Comparison of ENCODE assay signal across 15 cellular contexts in genomic region chr11:68564261-68564660, GRCh38.
DNase-seq lines count a peak whose midpoint lies in the region; ATAC-seq and TF ChIP-seq lines count a peak whose summit lies in the region.
"Had no signal": no experiment of that assay in that cellular context is flagged by ENCODE, and none has a peak within 500 bp of the region (broad histone marks: within the 10 kb centered on the region; RNA-seq: fewer than 3 reads in every experiment).

No MANE protein-coding gene starts in this region.

- H3K4me1 ChIP-seq in psoas muscle (peaks cover 24% of the 10 kb centered on the region), body of pancreas (no peaks in the 10 kb centered on the region)

- no peak overlapping the region for H3K4me3 Mint-ChIP-seq in activated T-cell treated with anti-CD3 and anti-CD28 coated beads, Interleukin-2, amount 50 U/mL, for 24 hours
- no peak overlapping the region for H3K4me3 Mint-ChIP-seq in Calu3 (ENCODE audit: low read depth, unreplicated experiment)
- H3K4me3 Mint-ChIP-seq in stimulated activated memory B cell treated with anti-CD40 and anti-IgM and Interleukin-4, amounts not matched to agents 10 μg/mL and 1 μg/mL and 100 μg/mL, for 72 hours: no peak overlapping the region
- H3K4me3 Mint-ChIP-seq: CD4-positive, CD25-positive, alpha-beta regulatory T cell had no signal

- no peaks in the 10 kb centered on the region for H3K9me3 Mint-ChIP-seq in activated T-cell treated with anti-CD3 and anti-CD28 coated beads, Interleukin-2, amount 50 U/mL, for 24 hours
- H3K9me3 Mint-ChIP-seq in Calu3 (ENCODE audit: low read depth, unreplicated experiment): no peaks in the 10 kb centered on the region
- H3K9me3 Mint-ChIP-seq in stimulated activated memory B cell treated with anti-CD40 and anti-IgM and Interleukin-4, amounts not matched to agents 10 μg/mL and 1 μg/mL and 100 μg/mL, for 72 hours: no peaks in the 10 kb centered on the region

- no peak for ATAC-seq in stimulated activated memory B cell treated with anti-CD40 and anti-IgM and Interleukin-4, amounts not matched to agents 10 μg/mL and 1 μg/mL and 100 μg/mL, for 72 hours
- ATAC-seq in psoas muscle (no peak), HG03571 (IDR thresholded peaks at IDR 0.05; ENCODE audit: unreplicated experiment) (no peak), body of pancreas (no peak)
- ATAC-seq: HepG2 had no signal

- TF ChIP-seq CTCF in Calu3 (IDR thresholded peaks at IDR 0.05; ENCODE audit: unreplicated experiment) (no peak), psoas muscle (IDR thresholded peaks at IDR 0.05) (no peak), body of pancreas (IDR thresholded peaks at IDR 0.05) (no peak)

- H3K36me3 ChIP-seq in psoas muscle (ENCODE audit: insufficient read depth in 1 of 2, low read depth in 1 of 2) (peaks cover 6 to 74% of the 10 kb centered on the region in 2 donors), body of pancreas (replicated peaks in 1 of 2; ENCODE audit: insufficient read depth in 1 of 2, low read depth in 2 of 2) (peaks cover 0 to 6% of the 10 kb centered on the region in 2 donors)

- BruUV-seq in Calu3 (replicated peaks; lab: Mats Ljungman, UMichigan): no TSS peak

- H3K27me3 ChIP-seq in psoas muscle (ENCODE audit: insufficient read depth in 3 of 3, low read length in 2 of 3) (no peaks in the 10 kb centered on the region), body of pancreas (no peaks in the 10 kb centered on the region)
- H3K27me3 ChIP-seq: BLaER1 treated with 17β-estradiol and CSF1 and Interleukin-3, amounts not matched to agents 10 nM and 100 nM had no signal

- no peak for DNase-seq in activated T-cell treated with anti-CD3 and anti-CD28 coated beads, Interleukin-2, amount 50 U/mL, for 24 hours
- DNase-seq in activated T-cell treated with anti-CD3 and anti-CD28 coated beads for 4 hours (no peak), Calu3 (no peak), kidney tubule cell (ENCODE audit: low spot score) (peak; percentile 62), psoas muscle (no peak), body of pancreas (no peak)
- DNase-seq: 8988T; CD4-positive, CD25-positive, alpha-beta regulatory T cell; DMS 273 treated with DMSO at 0.1 percent for 48 hours; GM23248; H7 had no signal

- no peaks in the 10 kb centered on the region for H3K27me3 Mint-ChIP-seq in activated T-cell treated with anti-CD3 and anti-CD28 coated beads, Interleukin-2, amount 50 U/mL, for 24 hours
- no peaks in the 10 kb centered on the region for H3K27me3 Mint-ChIP-seq in Calu3 (ENCODE audit: unreplicated experiment)
- no peaks in the 10 kb centered on the region for H3K27me3 Mint-ChIP-seq in stimulated activated memory B cell treated with anti-CD40 and anti-IgM and Interleukin-4, amounts not matched to agents 10 μg/mL and 1 μg/mL and 100 μg/mL, for 72 hours
- H3K27me3 Mint-ChIP-seq: CD4-positive, CD25-positive, alpha-beta regulatory T cell had no signal

- peaks cover 95% of the 10 kb centered on the region for H3K36me3 Mint-ChIP-seq in activated T-cell treated with anti-CD3 and anti-CD28 coated beads, Interleukin-2, amount 50 U/mL, for 24 hours (ENCODE audit: low read depth)
- peaks cover 67% of the 10 kb centered on the region for H3K36me3 Mint-ChIP-seq in Calu3 (ENCODE audit: insufficient read depth, unreplicated experiment)
- peaks cover 66% of the 10 kb centered on the region for H3K36me3 Mint-ChIP-seq in stimulated activated memory B cell treated with anti-CD40 and anti-IgM and Interleukin-4, amounts not matched to agents 10 μg/mL and 1 μg/mL and 100 μg/mL, for 72 hours

- H3K9me3 ChIP-seq in psoas muscle (no peaks in the 10 kb centered on the region), body of pancreas (no peaks in the 10 kb centered on the region)
- H3K9me3 ChIP-seq: BLaER1 treated with 17β-estradiol and CSF1 and Interleukin-3, amounts not matched to agents 10 nM and 100 nM had no signal

- TF ChIP-seq POLR2A in body of pancreas (IDR thresholded peaks at IDR 0.05): no peak

- H3K4me3 ChIP-seq in psoas muscle (no peak overlapping the region), body of pancreas (no peak overlapping the region)
- H3K4me3 ChIP-seq: BLaER1 treated with 17β-estradiol and CSF1 and Interleukin-3, amounts not matched to agents 10 nM and 100 nM; GM23248 had no signal

- CTCF ChIA-PET in Calu3 (lab: Charles Lee): no interaction called here

- WGBS in psoas muscle, 3 donors: 93 to 98% (median 97%) methylated on average over 3 of the region's 3 CpGs
- 89 to 93% methylated on average over 3 of the region's 3 CpGs for WGBS in body of pancreas, 2 donors

- H3K4me1 Mint-ChIP-seq in activated T-cell treated with anti-CD3 and anti-CD28 coated beads, Interleukin-2, amount 50 U/mL, for 24 hours (ENCODE audit: low read depth): peaks cover 30% of the 10 kb centered on the region
- H3K4me1 Mint-ChIP-seq in Calu3 (ENCODE audit: low read depth, unreplicated experiment): no peaks in the 10 kb centered on the region
- H3K4me1 Mint-ChIP-seq in stimulated activated memory B cell treated with anti-CD40 and anti-IgM and Interleukin-4, amounts not matched to agents 10 μg/mL and 1 μg/mL and 100 μg/mL, for 72 hours: peaks cover 16% of the 10 kb centered on the region

- intact Hi-C loops in Calu3 (cut with micrococcal nuclease; ENCODE audit: unreplicated experiment) (no loop called here), psoas muscle (cut with DNase I) (no loop called here), body of pancreas (cut with DNase I) (no loop called here)

- no peak overlapping the region for H3K27ac ChIP-seq in psoas muscle
- H3K27ac ChIP-seq in body of pancreas: no peak overlapping the region
- H3K27ac ChIP-seq: BLaER1 treated with 17β-estradiol and CSF1 and Interleukin-3, amounts not matched to agents 10 nM and 100 nM; GM23248 had no signal

- H3K27ac Mint-ChIP-seq in activated T-cell treated with anti-CD3 and anti-CD28 coated beads, Interleukin-2, amount 50 U/mL, for 24 hours: peak overlapping the region; percentile 47
- H3K27ac Mint-ChIP-seq in Calu3 (ENCODE audit: unreplicated experiment): peak overlapping the region; percentile 39
- H3K27ac Mint-ChIP-seq in stimulated activated memory B cell treated with anti-CD40 and anti-IgM and Interleukin-4, amounts not matched to agents 10 μg/mL and 1 μg/mL and 100 μg/mL, for 72 hours: peak overlapping the region; percentile 30
